ENCODE assay signal across 28 cellular contexts in the genomic region with DNA sequence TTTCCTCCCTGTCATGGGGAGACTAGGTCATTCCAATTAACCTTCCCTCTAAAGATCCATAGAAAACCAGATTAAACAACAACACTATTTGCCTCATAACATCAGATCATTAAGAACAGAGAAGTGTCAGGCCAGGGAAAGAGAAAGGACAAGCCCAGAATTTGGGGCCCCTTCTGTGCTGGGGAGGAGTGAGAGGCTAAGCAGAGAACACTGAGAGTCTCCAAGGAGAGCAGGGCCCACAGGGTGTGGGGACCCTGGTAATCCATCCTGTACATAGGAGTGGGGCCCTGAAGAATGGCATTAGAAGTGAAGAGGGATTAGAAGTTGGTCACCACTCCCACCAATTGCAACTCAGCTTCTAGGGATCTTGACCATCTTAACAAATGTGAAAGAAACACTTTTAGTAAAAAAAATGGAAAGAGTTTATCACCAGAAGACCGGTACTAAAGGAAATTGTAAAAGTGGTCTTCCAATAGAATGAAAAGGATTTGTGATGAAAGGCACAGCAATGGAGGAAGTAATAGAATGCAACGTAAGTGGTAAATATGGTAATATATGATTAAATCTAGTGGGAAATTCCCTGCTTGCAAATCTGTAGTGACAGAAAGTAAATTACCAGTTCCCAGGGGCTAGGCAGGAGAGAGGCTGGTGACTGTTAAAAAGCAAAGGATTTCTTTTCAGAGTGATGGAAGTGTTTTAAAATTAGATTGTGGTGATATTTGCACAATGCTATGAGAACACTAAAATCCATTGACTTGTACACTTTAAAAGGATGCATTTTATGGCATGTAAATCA. TPM values are rescaled to one million over a fixed set of nuclear protein-coding genes. Genes with fewer than 3 reads are reported as not detected.
A peak's percentile ranks its signal among the peaks of the same experiment; 100 is the strongest.
DNase-seq lines count a peak whose midpoint lies in the region; ATAC-seq and TF ChIP-seq lines count a peak whose summit lies in the region.
"Had no signal": no experiment of that assay in that cellular context is flagged by ENCODE, and none has a peak within 500 bp of the region (broad histone marks: within the 10 kb centered on the region; RNA-seq: fewer than 3 reads in every experiment).

No MANE protein-coding gene starts in this region.

- H3K4me2 ChIP-seq in OCI-LY3 (ENCODE audit: low read length) = peak overlapping the region; percentile 37
- H3K4me2 ChIP-seq in mammary epithelial cell (ENCODE audit: insufficient read depth, low read depth, low read length) = peak overlapping the region; percentile 29

- H3K9me3 ChIP-seq in OCI-LY3 (ENCODE audit: insufficient read depth, low read length) (0 out of 2 replicates have a peak, but pooled peaks cover 4% of the 10 kb centered on the region), mammary epithelial cell (replicated peaks; ENCODE audit: insufficient read depth, low read length) (peaks cover 7% of the 10 kb centered on the region), thoracic aorta (no peaks in the 10 kb centered on the region), Caco-2 (peaks cover 27% of the 10 kb centered on the region), endodermal cell (ENCODE audit: control insufficient read depth, low read length) (peaks cover 11% of the 10 kb centered on the region)
- H3K9me3 ChIP-seq: esophagus squamous epithelium, thyroid gland had no signal

- H3K36me3 ChIP-seq in OCI-LY3 (replicated peaks; ENCODE audit: low read depth, low read length) (no peaks in the 10 kb centered on the region), mammary epithelial cell (ENCODE audit: insufficient read depth, low read length) (no peaks in the 10 kb centered on the region), thoracic aorta (no peaks in the 10 kb centered on the region), Caco-2 (ENCODE audit: control insufficient read depth, insufficient read depth, low read length) (no peaks in the 10 kb centered on the region), endodermal cell (ENCODE audit: control insufficient read depth, insufficient read depth, low read length) (no peaks in the 10 kb centered on the region)
- H3K36me3 ChIP-seq: esophagus squamous epithelium, thyroid gland had no signal

- H3K9me3 Mint-ChIP-seq in nephron = peaks cover 6% of the 10 kb centered on the region
- H3K9me3 Mint-ChIP-seq in Caco-2 (ENCODE audit: unreplicated experiment) = peaks cover 30% of the 10 kb centered on the region
- H3K9me3 Mint-ChIP-seq in endodermal cell = peaks cover 23% of the 10 kb centered on the region
- H3K9me3 Mint-ChIP-seq: stimulated activated memory B cell treated with anti-CD40 and anti-IgM and Interleukin-4, amounts not matched to agents 10 μg/mL and 1 μg/mL and 100 μg/mL, for 72 hours had no signal

- H3K27ac ChIP-seq in OCI-LY3 (ENCODE audit: low read length) = no peak overlapping the region
- H3K27ac ChIP-seq in mammary epithelial cell (ENCODE audit: insufficient read depth, low read depth, low read length) = no peak overlapping the region
- peak overlapping the region; percentile 12 to 56 for H3K27ac ChIP-seq in thoracic aorta
- no peak overlapping the region for H3K27ac ChIP-seq in endodermal cell (ENCODE audit: low read depth, low read length)
- H3K27ac ChIP-seq: dorsolateral prefrontal cortex, parathyroid adenoma, thyroid gland had no signal

- H3K36me3 Mint-ChIP-seq in nephron (ENCODE audit: low read depth) (no peaks in the 10 kb centered on the region), Caco-2 (ENCODE audit: insufficient read depth, unreplicated experiment) (no peaks in the 10 kb centered on the region), endodermal cell (ENCODE audit: low read depth) (peaks cover 6% of the 10 kb centered on the region)
- H3K36me3 Mint-ChIP-seq: naive B cell; stimulated activated memory B cell treated with anti-CD40 and anti-IgM and Interleukin-4, amounts not matched to agents 10 μg/mL and 1 μg/mL and 100 μg/mL, for 72 hours; T-cell had no signal

- in situ Hi-C loops in mammary epithelial cell (cut with MboI; ENCODE audit: low sequenced_read_pairs in 2 of 2) = no loop called here

- TF ChIP-seq CTCF in OCI-LY3 (IDR thresholded peaks at IDR 0.05; ENCODE audit: low read depth, low read length) (no peak), mammary epithelial cell (conservative IDR thresholded peaks at IDR 0.05 in 1 of 2, IDR thresholded peaks at IDR 0.05 in 1 of 2; ENCODE audit: extremely low read depth in 1 of 2, insufficient read depth in 1 of 2, low read depth in 1 of 2, low read length in 2 of 2) (no peak), nephron (IDR thresholded peaks at IDR 0.05; ENCODE audit: unreplicated experiment in 3 of 3) (no peak), thoracic aorta (IDR thresholded peaks at IDR 0.05) (no peak), Caco-2 (IDR thresholded peaks at IDR 0.05; ENCODE audit: insufficient read depth in 1 of 2, low read depth in 1 of 2, low read length in 1 of 2, severe bottlenecking in 1 of 2, unreplicated experiment in 1 of 2) (no peak), endodermal cell (conservative IDR thresholded peaks at IDR 0.05) (no peak)

- no peak overlapping the region for H3K4me3 Mint-ChIP-seq in nephron
- no peak overlapping the region for H3K4me3 Mint-ChIP-seq in Caco-2 (ENCODE audit: unreplicated experiment)
- no peak overlapping the region for H3K4me3 Mint-ChIP-seq in endodermal cell
- H3K4me3 Mint-ChIP-seq: activated T-cell treated with anti-CD3 and anti-CD28 coated beads, Interleukin-2, amount 50 U/mL, for 24 hours; naive B cell; stimulated activated memory B cell treated with anti-CD40 and anti-IgM and Interleukin-4, amounts not matched to agents 10 μg/mL and 1 μg/mL and 100 μg/mL, for 72 hours; T-cell had no signal

- POLR2A ChIA-PET in Caco-2 (lab: Charles Lee) = no interaction called here

- H3K27ac Mint-ChIP-seq in nephron (peak overlapping the region; percentile 42 to 65 (median 47)), Caco-2 (ENCODE audit: unreplicated experiment) (no peak overlapping the region), endodermal cell (no peak overlapping the region)
- H3K27ac Mint-ChIP-seq: activated T-cell treated with anti-CD3 and anti-CD28 coated beads, Interleukin-2, amount 50 U/mL, for 24 hours; naive B cell; stimulated activated memory B cell treated with anti-CD40 and anti-IgM and Interleukin-4, amounts not matched to agents 10 μg/mL and 1 μg/mL and 100 μg/mL, for 72 hours; T-cell had no signal

- intact Hi-C loops in mammary epithelial cell (cut with micrococcal nuclease) (loop anchor here (5.0 kb wide), 1 partner anchor 90 kb away; no protein-coding TSS in a partner anchor), Caco-2 (cut with micrococcal nuclease; ENCODE audit: unreplicated experiment) (no loop called here)

- CTCF ChIA-PET in mammary epithelial cell (lab: Charles Lee; ENCODE audit: low non-redundant PET) = interaction anchor here (0.6 kb wide), 1 partner anchor 14 kb away, joined by 3 read pairs; the partner anchor contains the start of gene TMTC1
- CTCF ChIA-PET in Caco-2 (lab: Charles Lee) = no interaction called here

- no peaks in the 10 kb centered on the region for H4K20me1 ChIP-seq in OCI-LY3 (ENCODE audit: insufficient read depth, low read length)
- no peaks in the 10 kb centered on the region for H4K20me1 ChIP-seq in mammary epithelial cell (ENCODE audit: insufficient read depth, low read length)

- H3K27me3 ChIP-seq in OCI-LY3 (ENCODE audit: low read depth, low read length) (no peaks in the 10 kb centered on the region), mammary epithelial cell (ENCODE audit: insufficient read depth, low read length) (no peaks in the 10 kb centered on the region), thoracic aorta (replicated peaks; ENCODE audit: insufficient read depth) (no peaks in the 10 kb centered on the region), Caco-2 (replicated peaks; ENCODE audit: control insufficient read depth, insufficient read depth, low read length) (no peaks in the 10 kb centered on the region), endodermal cell (ENCODE audit: control insufficient read depth, insufficient read depth, low read length, poor library complexity, severe bottlenecking) (no peaks in the 10 kb centered on the region)
- H3K27me3 ChIP-seq: thyroid gland had no signal

- H3K79me2 ChIP-seq in OCI-LY3 (ENCODE audit: low read length) = no peaks in the 10 kb centered on the region
- no peaks in the 10 kb centered on the region for H3K79me2 ChIP-seq in mammary epithelial cell (ENCODE audit: insufficient read depth, low read length)
- H3K79me2 ChIP-seq: parathyroid adenoma had no signal

- H3K4me3 ChIP-seq in OCI-LY3 (ENCODE audit: low read length) (no peak overlapping the region), mammary epithelial cell (replicated peaks in 1 of 3; ENCODE audit: insufficient read depth in 1 of 3, low read depth in 2 of 3, low read length in 3 of 3) (no peak overlapping the region), thoracic aorta (no peak overlapping the region), Caco-2 (ENCODE audit: low read depth, low read length) (no peak overlapping the region), endodermal cell (ENCODE audit: low read length) (no peak overlapping the region)
- H3K4me3 ChIP-seq: dorsolateral prefrontal cortex, esophagus squamous epithelium, thyroid gland had no signal

- H2AFZ ChIP-seq in OCI-LY3 (ENCODE audit: low read depth, low read length) (peak overlapping the region; percentile 14; the same call in 1 of the 2 replicates), mammary epithelial cell (ENCODE audit: low read depth, low read length) (peak overlapping the region; percentile 54)
- H2AFZ ChIP-seq: parathyroid adenoma had no signal

- no peak for TF ChIP-seq POLR2A in GM18505 (IDR thresholded peaks at IDR 0.05; ENCODE audit: borderline replicate concordance, extremely low read depth, insufficient read depth, insufficient read length)

- H3K27me3 Mint-ChIP-seq in nephron (ENCODE audit: low read depth) = peaks cover 4% of the 10 kb centered on the region
- peaks cover 3% of the 10 kb centered on the region for H3K27me3 Mint-ChIP-seq in Caco-2 (ENCODE audit: insufficient read depth, unreplicated experiment)
- no peaks in the 10 kb centered on the region for H3K27me3 Mint-ChIP-seq in endodermal cell (ENCODE audit: insufficient read depth)
- H3K27me3 Mint-ChIP-seq: naive B cell had no signal

- H3K9ac ChIP-seq in OCI-LY3 (ENCODE audit: low read length) (no peak overlapping the region), mammary epithelial cell (ENCODE audit: insufficient read depth, low read length) (no peak overlapping the region), endodermal cell (ENCODE audit: extremely low read depth, low read length, poor library complexity, severe bottlenecking) (no peak overlapping the region)
- H3K9ac ChIP-seq: parathyroid adenoma had no signal

- ATAC-seq in thoracic aorta (ENCODE audit: insufficient number of reproducible peaks, low FRiP score, low read depth) (no peak), GM18505 (IDR thresholded peaks at IDR 0.05; ENCODE audit: unreplicated experiment) (no peak)
- ATAC-seq: stimulated activated memory B cell treated with anti-CD40 and anti-IgM and Interleukin-4, amounts not matched to agents 10 μg/mL and 1 μg/mL and 100 μg/mL, for 72 hours; T-cell had no signal

- BruUV-seq in mammary epithelial cell (replicated peaks; lab: Mats Ljungman, UMichigan) (no TSS peak), Caco-2 (replicated peaks; lab: Mats Ljungman, UMichigan) (no TSS peak)

- DNase-seq in mammary epithelial cell (no peak), thoracic aorta (ENCODE audit: low spot score) (no peak), Caco-2 (no peak), endodermal cell (no peak)
- DNase-seq in effector CD8-positive, alpha-beta T cell (lab: John Stamatoyannopoulos, UW) = no peak
- DNase-seq: activated CD4-positive, alpha-beta T cell treated with anti-CD3 and anti-CD28 coated beads for 1 hour; activated CD8-positive, alpha-beta memory T cell treated with anti-CD3 and anti-CD28 coated beads for 24 hours; activated naive CD4-positive, alpha-beta T cell treated with Interleukin-2 at 50 U/mL for 16 hours; activated T-cell treated with anti-CD3 and anti-CD28 coated beads, Interleukin-2, amount 50 U/mL, for 24 hours; amniotic stem cell; caudate nucleus; DMS79 treated with DMSO at 0.1 percent for 48 hours; esophagus squamous epithelium; kidney glomerular epithelial cell; naive B cell; NCI-H1092 treated with DMSO at 0.1 percent for 48 hours; NCI-H2029 treated with DMSO at 0.1 percent for 48 hours; NCI-H345; SHP77 treated with DMSO at 0.1 percent for 48 hours; stimulated activated CD4-positive, alpha-beta T cell treated with anti-CD3 and anti-CD28 coated beads, Interleukin-1b, Interleukin-23, amount 100 ng/mL, for 48 hours; T-cell; thyroid gland had no signal

- dilution Hi-C loops in mammary epithelial cell (cut with HindIII; ENCODE audit: low sequenced_read_pairs) = no loop called here

- H3K4me1 ChIP-seq in OCI-LY3 (ENCODE audit: low read length) = peaks cover 31% of the 10 kb centered on the region
- peaks cover 13% of the 10 kb centered on the region for H3K4me1 ChIP-seq in mammary epithelial cell (ENCODE audit: insufficient read depth, low read length)
- peaks cover 7 to 20% of the 10 kb centered on the region in 2 donors for H3K4me1 ChIP-seq in thoracic aorta (ENCODE audit: control insufficient read depth in 1 of 2, low read depth in 2 of 2)
- no peaks in the 10 kb centered on the region for H3K4me1 ChIP-seq in Caco-2
- peaks cover 2% of the 10 kb centered on the region for H3K4me1 ChIP-seq in endodermal cell (ENCODE audit: control insufficient read depth, insufficient read depth, low read length)
- H3K4me1 ChIP-seq: parathyroid adenoma, thyroid gland had no signal

- WGBS in mammary epithelial cell (ENCODE audit: low coverage, missing lambda C conversion rate) = 86% methylated on average over 2 of the region's 2 CpGs
- 91 to 94% methylated on average over 2 of the region's 2 CpGs for WGBS in endodermal cell (ENCODE audit: insufficient coverage in 1 of 2, insufficient read length in 1 of 2), 2 experiments

- H3K4me1 Mint-ChIP-seq in nephron = peaks cover 48% of the 10 kb centered on the region
- H3K4me1 Mint-ChIP-seq in Caco-2 (ENCODE audit: low read depth, unreplicated experiment) = no peaks in the 10 kb centered on the region
- H3K4me1 Mint-ChIP-seq in endodermal cell = peaks cover 40% of the 10 kb centered on the region
- H3K4me1 Mint-ChIP-seq: naive B cell; stimulated activated memory B cell treated with anti-CD40 and anti-IgM and Interleukin-4, amounts not matched to agents 10 μg/mL and 1 μg/mL and 100 μg/mL, for 72 hours; T-cell had no signal

RNA-seq across cellular contexts. Expression of gene TMTC1, which starts 14.0 kb away (rescaled TPM):
- total RNA-seq in mammary epithelial cell = 100 to 1,000 TPM in 1 of 2 donors, 10 to 100 TPM in 1; 46.1 to 106 TPM
- 29.4 TPM for polyA plus RNA-seq in mammary epithelial cell
- polyA minus RNA-seq in mammary epithelial cell = 46.9 TPM
- total RNA-seq in thoracic aorta = 100 to 1,000 TPM in 1 of 2 donors, 10 to 100 TPM in 1; 76.3 to 160 TPM
- total RNA-seq in Caco-2 (2022) = not detected in 2 replicates
- total RNA-seq in endodermal cell = 10 to 100 TPM; 31.6 to 71.0 TPM
- polyA plus RNA-seq in endodermal cell (2013, experiment 1 of 2) = 5.2 TPM
- polyA plus RNA-seq in endodermal cell (2013, experiment 2 of 2) = 5.7 TPM

Comparison
In these comparisons a context has a peak if more than half of its experiments do, and no peak if none do; other contexts are left out.
1. H3K27ac ChIP-seq: peak in thoracic aorta (2 of 2); none in OCI-LY3 (single experiment), mammary epithelial cell (single experiment) and endodermal cell (single experiment).
2. H3K27ac Mint-ChIP-seq: peak in nephron (3 of 3); none in Caco-2 (single experiment) and endodermal cell (single experiment).
3. RNA of gene TMTC1, which starts 14.0 kb away (total RNA-seq): 76.3 to 160 TPM in thoracic aorta, 46.1 to 106 TPM in mammary epithelial cell and 31.6 to 71.0 TPM in endodermal cell; not detected in Caco-2; every median in the first group is over 10 times any median in the second.